In the genomic region with DNA sequence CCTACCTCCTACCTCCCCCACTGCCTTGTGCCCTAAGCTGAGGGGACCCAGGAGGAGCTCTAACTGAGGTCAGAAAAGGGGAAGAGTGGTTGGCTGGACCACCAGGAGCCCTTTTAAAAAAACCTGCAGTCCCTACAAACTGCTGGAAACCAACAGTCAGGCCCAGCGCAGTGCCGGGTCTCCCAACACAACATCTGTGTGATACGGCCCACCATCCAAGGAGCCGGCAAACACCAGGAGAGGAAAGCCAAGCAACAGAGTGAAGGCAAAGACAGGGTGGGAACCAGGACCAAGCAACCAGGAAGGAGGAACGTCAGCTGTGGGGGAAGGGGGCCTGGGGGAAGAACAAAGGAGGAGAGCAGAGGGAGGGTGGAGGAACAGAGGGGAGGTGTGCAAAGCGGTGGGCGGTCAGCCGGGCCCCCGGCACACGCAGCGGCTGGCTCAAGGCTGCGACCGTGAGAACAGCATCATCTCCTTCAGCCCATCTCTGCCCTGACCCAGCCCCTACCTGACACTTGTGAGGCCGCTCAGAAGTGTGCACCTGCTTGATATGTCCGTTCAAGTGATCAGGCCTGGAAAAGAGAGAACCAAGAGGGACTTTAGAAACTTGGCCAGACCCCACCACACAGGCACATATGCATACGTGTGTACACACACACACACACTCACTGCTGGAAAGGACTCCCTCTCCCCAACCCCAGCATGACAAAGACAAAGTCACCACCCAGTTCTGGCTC, we compare ENCODE assay signal across 9 cellular contexts. TPM values are rescaled to one million over a fixed set of nuclear protein-coding genes. Genes with fewer than 3 reads are reported as not detected.
DNase-seq lines count a peak whose midpoint lies in the region; ATAC-seq and TF ChIP-seq lines count a peak whose summit lies in the region.
"Had no signal": no experiment of that assay in that cellular context is flagged by ENCODE, and none has a peak within 500 bp of the region (broad histone marks: within the 10 kb centered on the region; RNA-seq: fewer than 3 reads in every experiment).

No MANE protein-coding gene starts in this region.

- H3K36me3 ChIP-seq in ascending aorta (peaks cover 30 to 37% of the 10 kb centered on the region in 2 donors), mesodermal cell (ENCODE audit: control insufficient read depth, insufficient read depth, low read length) (peaks cover 64% of the 10 kb centered on the region)

- intact Hi-C loops in ascending aorta (cut with DNase I), result no loop called here

- WGBS in mesodermal cell (ENCODE audit: insufficient coverage in 2 of 2), 2 experiments, result 63 to 66% methylated on average over 10 to 13 of the region's 16 CpGs

- H3K27me3 Mint-ChIP-seq in activated naive CD4-positive, alpha-beta T cell treated with anti-CD3 and anti-CD28 coated beads, Interleukin-2, amount 50 U/mL, for 24 hours, result no peaks in the 10 kb centered on the region
- no peaks in the 10 kb centered on the region for H3K27me3 Mint-ChIP-seq in type B pancreatic cell

- H3K4me1 Mint-ChIP-seq in activated naive CD4-positive, alpha-beta T cell treated with anti-CD3 and anti-CD28 coated beads, Interleukin-2, amount 50 U/mL, for 24 hours, result peaks cover 72% of the 10 kb centered on the region
- peaks cover 49% of the 10 kb centered on the region for H3K4me1 Mint-ChIP-seq in type B pancreatic cell (ENCODE audit: unreplicated experiment)

- H3K36me3 Mint-ChIP-seq in activated naive CD4-positive, alpha-beta T cell treated with anti-CD3 and anti-CD28 coated beads, Interleukin-2, amount 50 U/mL, for 24 hours, result peaks cover 9% of the 10 kb centered on the region
- peaks cover 34% of the 10 kb centered on the region for H3K36me3 Mint-ChIP-seq in type B pancreatic cell

- H3K27me3 ChIP-seq in ascending aorta, result no peaks in the 10 kb centered on the region

- H3K27ac Mint-ChIP-seq in activated naive CD4-positive, alpha-beta T cell treated with anti-CD3 and anti-CD28 coated beads, Interleukin-2, amount 50 U/mL, for 24 hours, result peak overlapping the region; percentile 89
- H3K27ac Mint-ChIP-seq in type B pancreatic cell, result peak overlapping the region; percentile 93

- DNase-seq in activated naive CD4-positive, alpha-beta T cell (lab: John Stamatoyannopoulos, UW), result no peak
- DNase-seq in ascending aorta (ENCODE audit: low spot score in 2 of 2) (no peak), type B pancreatic cell (ENCODE audit: extremely low spot score, unreplicated experiment) (no peak), AG08395 (ENCODE audit: low spot score) (no peak), DMS 273 treated with DMSO at 0.1 percent for 48 hours (lab: John Stamatoyannopoulos, UW) (no peak)
- DNase-seq: activated gamma-delta T cell had no signal

- H3K4me3 ChIP-seq in ascending aorta (peak overlapping the region in 1 of 2 donors; percentile 93), mesodermal cell (ENCODE audit: extremely low read depth, insufficient read depth, low read length, poor library complexity, severe bottlenecking) (peak overlapping the region; percentile 73)

- no peak for ATAC-seq in HG02678 (IDR thresholded peaks at IDR 0.05; ENCODE audit: unreplicated experiment)

- H3K4me1 ChIP-seq in ascending aorta, result peaks cover 0 to 23% of the 10 kb centered on the region in 2 donors
- peaks cover 32% of the 10 kb centered on the region for H3K4me1 ChIP-seq in mesodermal cell (ENCODE audit: control insufficient read depth, insufficient read depth, low read length, poor library complexity, severe bottlenecking)

- H3K9me3 ChIP-seq in ascending aorta (no peaks in the 10 kb centered on the region), mesodermal cell (ENCODE audit: control insufficient read depth, low read length) (no peaks in the 10 kb centered on the region)

- H3K27ac ChIP-seq in ascending aorta (peak overlapping the region; percentile 71 to 74), mesodermal cell (ENCODE audit: low read depth, low read length, severe bottlenecking) (peak overlapping the region; percentile 77)

- H3K4me3 Mint-ChIP-seq in activated naive CD4-positive, alpha-beta T cell treated with anti-CD3 and anti-CD28 coated beads, Interleukin-2, amount 50 U/mL, for 24 hours, result peak overlapping the region; percentile 90
- H3K4me3 Mint-ChIP-seq in type B pancreatic cell, result peak overlapping the region; percentile 89

- no peaks in the 10 kb centered on the region for H3K9me3 Mint-ChIP-seq in activated naive CD4-positive, alpha-beta T cell treated with anti-CD3 and anti-CD28 coated beads, Interleukin-2, amount 50 U/mL, for 24 hours
- no peaks in the 10 kb centered on the region for H3K9me3 Mint-ChIP-seq in type B pancreatic cell

- TF ChIP-seq CTCF in ascending aorta (IDR thresholded peaks at IDR 0.05) (no peak), type B pancreatic cell (conservative IDR thresholded peaks at IDR 0.05) (no peak)

RNA-seq across cellular contexts. Expression of a gene that starts 3.6 kb away (rescaled TPM):
- total RNA-seq in ascending aorta, result 28.9 TPM
- polyA plus RNA-seq in mesodermal cell (2013, experiment 1 of 2), result 29.8 TPM
- 28.4 TPM for polyA plus RNA-seq in mesodermal cell (2013, experiment 2 of 2)
- total RNA-seq in type B pancreatic cell (ENCODE audit: low replicate concordance), result 40.9 and 57.8 TPM in 2 replicates

RNA-seq across cellular contexts. Expression of a gene that starts 50.3 kb away (rescaled TPM):
- total RNA-seq in ascending aorta (16.4 TPM), type B pancreatic cell (ENCODE audit: low replicate concordance) (21.0 and 36.8 TPM in 2 replicates)
- polyA plus RNA-seq in mesodermal cell (2013, experiment 1 of 2), result 15.9 TPM
- 13.4 TPM for polyA plus RNA-seq in mesodermal cell (2013, experiment 2 of 2)

RNA-seq across cellular contexts. Expression of a gene that starts 56.8 kb away (rescaled TPM):
- total RNA-seq in ascending aorta, result 6.9 TPM
- 79.2 TPM for polyA plus RNA-seq in mesodermal cell (2013, experiment 1 of 2)
- polyA plus RNA-seq in mesodermal cell (2013, experiment 2 of 2), result 72.8 TPM
- total RNA-seq in type B pancreatic cell (ENCODE audit: low replicate concordance), result 72.9 and 74.1 TPM in 2 replicates
